1 cellular context compared by ENCODE assay signal in genomic region chr19:15684828-15685227, GRCh38.
A peak's percentile ranks its signal among the peaks of the same experiment; 100 is the strongest.
TF ChIP-seq lines count a peak whose summit lies in the region.

No MANE protein-coding gene starts in this region.

TF ChIP-seq in GM23338, 12 proteins besides CTCF, POLR2A, EP300 and RAD21:
- TF ChIP-seq NANOG (IDR thresholded peaks at IDR 0.05; ENCODE audit: borderline replicate concordance) (no peak), EZH2phosphoT487 (IDR thresholded peaks at IDR 0.05; ENCODE audit: unreplicated experiment) (no peak), REST (IDR thresholded peaks at IDR 0.05; ENCODE audit: unreplicated experiment) (peak; percentile 42)
